In genomic region chr10:5343979-5344378, GRCh38 we compare ENCODE assay signal across 26 cellular contexts. TPM values are rescaled to one million over a fixed set of nuclear protein-coding genes. Genes with fewer than 3 reads are reported as not detected.
"Had no signal": no experiment of that assay in that cellular context is flagged by ENCODE, and none has a peak within 500 bp of the region (broad histone marks: within the 10 kb centered on the region; RNA-seq: fewer than 3 reads in every experiment).

No MANE protein-coding gene starts in this region.

- H3K9me3 ChIP-seq: SJSA1, SK-N-SH had no signal

- H3K27ac ChIP-seq: cardiac muscle cell, PC-9, SJSA1 had no signal

- H3K4me1 ChIP-seq: SJSA1 had no signal

- H3K27me3 ChIP-seq: cardiac muscle cell had no signal

- DNase-seq: activated B cell treated with CpG ODN at 0.5 μM for 24 hours; activated CD4-positive, alpha-beta T cell treated with anti-CD3 and anti-CD28 coated beads, Interleukin-2, amount 50 U/mL, for 1 hour; activated CD4-positive, CD25-positive, alpha-beta regulatory T cell treated with anti-CD3 and anti-CD28 coated beads, Interleukin-2, amount 50 U/mL, for 72 hours; activated CD8-positive, alpha-beta memory T cell treated with anti-CD3 and anti-CD28 coated beads, Interleukin-2, amount 50 U/mL, for 48 hours; activated effector memory CD4-positive, alpha-beta T cell treated with Interleukin-2 at 50 U/mL for 16 hours; activated naive CD4-positive, alpha-beta T cell treated with anti-CD3 and anti-CD28 coated beads, Interleukin-2, amount 10 ng/mL, durations not matched to agents 7 days and 5 days; activated naive CD8-positive, alpha-beta T cell treated with anti-CD3 and anti-CD28 coated beads, Interleukin-2, amount 50 U/mL, for 24 hours; activated T-cell treated with anti-CD3 and anti-CD28 coated beads, Interleukin-2, amount 50 U/mL, for 48 hours; aorta; NCI-H1048; NCI-H1105 treated with DMSO at 0.1 percent for 48 hours; NCI-H1436; NCI-H1694; NCI-H1930; NCI-H2081 treated with DMSO at 0.1 percent for 48 hours; NCI-H226; NCI-H446 treated with DMSO at 0.1 percent for 48 hours; NCI-H524; PC-9; Right ventricle myocardium superior; SK-N-SH had no signal

- ATAC-seq: activated naive CD8-positive, alpha-beta T cell treated with anti-CD3 and anti-CD28 coated beads, Interleukin-2, amount 50 U/mL, for 24 hours had no signal

- H3K4me3 ChIP-seq: cardiac muscle cell, PC-9, SJSA1 had no signal

- H3K36me3 ChIP-seq: cardiac muscle cell, SJSA1 had no signal

RNA-seq across cellular contexts. Expression of gene UCN3, which starts 20.8 kb away (rescaled TPM):
- total RNA-seq: activated B cell treated with CpG ODN at 0.5 μM for 24 hours; activated CD4-positive, alpha-beta memory T cell treated with anti-CD3 and anti-CD28 coated beads for 36 hours; aorta; cardiac muscle cell; MCF 10A; OCI-LY7; PC-9; Right ventricle myocardium superior; SJSA1 had no signal
